ENCODE assay signal across 36 cellular contexts in the genomic region with DNA sequence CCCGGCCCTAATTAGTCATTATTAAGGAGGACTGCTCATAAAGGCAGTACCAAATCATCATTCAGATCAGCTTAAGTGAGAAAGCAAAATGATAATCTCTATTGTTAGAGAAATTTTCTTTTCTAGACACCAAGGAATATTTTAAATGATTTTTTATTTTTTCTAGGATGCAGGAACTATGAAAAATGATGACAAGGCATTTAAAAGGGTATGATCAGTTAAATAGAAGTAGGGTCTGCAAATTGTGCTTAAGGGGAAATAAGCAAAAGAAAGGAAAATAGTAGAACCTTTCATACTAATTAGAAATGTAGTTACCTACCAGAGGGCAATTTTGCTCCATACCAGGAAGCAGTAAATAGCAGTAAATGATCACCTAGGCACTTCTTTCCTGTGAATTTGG. TPM values are rescaled to one million over a fixed set of nuclear protein-coding genes. Genes with fewer than 3 reads are reported as not detected.
"Had no signal": no experiment of that assay in that cellular context is flagged by ENCODE, and none has a peak within 500 bp of the region (broad histone marks: within the 10 kb centered on the region; RNA-seq: fewer than 3 reads in every experiment).

No MANE protein-coding gene starts in this region.

- H3K36me3 ChIP-seq: cardiac muscle cell, colonic mucosa had no signal

- H3K36me3 Mint-ChIP-seq: activated CD4-positive, alpha-beta memory T cell treated with anti-CD3 and anti-CD28 coated beads for 36 hours; activated naive CD4-positive, alpha-beta T cell treated with anti-CD3 and anti-CD28 coated beads, Interleukin-2, amount 50 U/mL, for 72 hours; activated naive CD8-positive, alpha-beta T cell treated with anti-CD3 and anti-CD28 coated beads for 36 hours had no signal

- DNase-seq: activated B cell treated with CpG ODN at 0.5 μM for 24 hours; activated CD4-positive, alpha-beta memory T cell treated with anti-CD3 and anti-CD28 coated beads for 36 hours; activated CD4-positive, alpha-beta T cell treated with anti-CD3 and anti-CD28 coated beads for 4 hours; activated CD4-positive, alpha-beta T cell treated with anti-CD3 and anti-CD28 coated beads, Interleukin-2, amount 10 ng/mL, durations not matched to agents 24 days and 14 days; activated CD4-positive, CD25-positive, alpha-beta regulatory T cell treated with anti-CD3 and anti-CD28 coated beads, Interleukin-2, amount 50 U/mL, for 72 hours; activated CD8-positive, alpha-beta memory T cell treated with anti-CD3 and anti-CD28 coated beads, Interleukin-2, amount 50 U/mL, for 4 hours; activated CD8-positive, alpha-beta T cell treated with anti-CD3 and anti-CD28 coated beads for 36 hours; activated effector memory CD4-positive, alpha-beta T cell treated with anti-CD3 and anti-CD28 coated beads, Interleukin-2, amount 50 U/mL, for 16 hours; activated gamma-delta T cell treated with Interleukin-2 at 50 U/mL for 16 hours; activated naive CD4-positive, alpha-beta T cell; activated naive CD4-positive, alpha-beta T cell treated with anti-CD3 and anti-CD28 coated beads for 36 hours; activated naive CD4-positive, alpha-beta T cell treated with anti-CD3 and anti-CD28 coated beads, Interleukin-2, amount 50 U/mL, for 16 hours; activated naive CD8-positive, alpha-beta T cell treated with anti-CD3 and anti-CD28 coated beads for 36 hours; activated T-cell treated with anti-CD3 and anti-CD28 coated beads for 4 hours; activated T-cell treated with anti-CD3 and anti-CD28 coated beads, Interleukin-2, amount 50 U/mL, for 1 hour; activated T-cell treated with anti-CD3 and anti-CD28 coated beads, Interleukin-2, amount 50 U/mL, for 4 hours; activated T-cell treated with anti-CD3 and anti-CD28 coated beads, Interleukin-2, amount 50 U/mL, for 72 hours; adrenal gland; amniotic stem cell; aorta; caudate nucleus; cerebellar nuclear complex; colonic mucosa; T-helper 2 cell; T-helper 9 cell had no signal

- H3K27ac Mint-ChIP-seq: activated B cell treated with CpG ODN at 0.5 μM for 24 hours; activated CD4-positive, alpha-beta memory T cell treated with anti-CD3 and anti-CD28 coated beads for 36 hours; activated CD4-positive, alpha-beta T cell treated with anti-CD3 and anti-CD28 coated beads, Interleukin-2, amount 10 ng/mL, durations not matched to agents 24 days and 14 days; activated CD8-positive, alpha-beta T cell treated with anti-CD3 and anti-CD28 coated beads for 36 hours; activated naive CD4-positive, alpha-beta T cell treated with anti-CD3 and anti-CD28 coated beads for 36 hours; activated naive CD4-positive, alpha-beta T cell treated with anti-CD3 and anti-CD28 coated beads, Interleukin-2, amount 50 U/mL, for 72 hours; activated naive CD8-positive, alpha-beta T cell treated with anti-CD3 and anti-CD28 coated beads for 36 hours; activated T-cell treated with anti-CD3 and anti-CD28 coated beads, Interleukin-2, amount 50 U/mL, for 72 hours; activated T-helper 1 cell treated with anti-CD3 and anti-CD28 coated beads, Interleukin-12 subunit alpha, Interleukin-12 subunit beta, Interleukin-2, Interleukin-4 antibody, amounts not matched to agents 30 ng/mL and 10 ng/mL and 1 ng/mL, durations not matched to agents 14 hours and 24 hours and 36 hours; activated T-helper 17 cell treated with anti-CD3 and anti-CD28 coated beads, Interleukin-2, amount 50 U/mL, for 72 hours; brain; T-helper 1 cell treated with Interleukin-12 subunit alpha and Interleukin-12 subunit beta and Interleukin-4 antibody, amounts not matched to agents 30 μg/mL and 1 μg/mL, for 36 hours; T-helper 2 cell treated with Interferon-gamma antibody and Interleukin-4, amounts not matched to agents 5 μg/mL and 100 μg/mL, for 36 hours had no signal

- H3K4me3 ChIP-seq: adrenal gland, cardiac muscle cell, colonic mucosa had no signal

- H3K4me3 Mint-ChIP-seq: activated B cell treated with CpG ODN at 0.5 μM for 24 hours; activated CD4-positive, alpha-beta memory T cell treated with anti-CD3 and anti-CD28 coated beads for 36 hours; activated CD4-positive, alpha-beta T cell treated with anti-CD3 and anti-CD28 coated beads, Interleukin-2, amount 10 ng/mL, durations not matched to agents 24 days and 14 days; activated CD8-positive, alpha-beta T cell treated with anti-CD3 and anti-CD28 coated beads for 36 hours; activated naive CD4-positive, alpha-beta T cell treated with anti-CD3 and anti-CD28 coated beads for 36 hours; activated naive CD8-positive, alpha-beta T cell treated with anti-CD3 and anti-CD28 coated beads for 36 hours; activated T-cell treated with anti-CD3 and anti-CD28 coated beads, Interleukin-2, amount 50 U/mL, for 4 hours; activated T-cell treated with anti-CD3 and anti-CD28 coated beads, Interleukin-2, amount 50 U/mL, for 72 hours; activated T-helper 1 cell treated with anti-CD3 and anti-CD28 coated beads, Interleukin-12 subunit alpha, Interleukin-12 subunit beta, Interleukin-2, Interleukin-4 antibody, amounts not matched to agents 30 ng/mL and 10 ng/mL and 1 ng/mL, durations not matched to agents 14 hours and 24 hours and 36 hours; activated T-helper 17 cell treated with anti-CD3 and anti-CD28 coated beads, Interleukin-2, amount 50 U/mL, for 72 hours; brain; central memory CD8-positive, alpha-beta T cell; T-helper 1 cell treated with Interleukin-12 subunit alpha and Interleukin-12 subunit beta and Interleukin-4 antibody, amounts not matched to agents 30 μg/mL and 1 μg/mL, for 36 hours; T-helper 2 cell treated with Interferon-gamma antibody and Interleukin-4, amounts not matched to agents 5 μg/mL and 100 μg/mL, for 36 hours had no signal

- H3K27me3 ChIP-seq: adrenal gland, cardiac muscle cell, colonic mucosa had no signal

- H3K9me3 ChIP-seq: adrenal gland, colonic mucosa had no signal

- H3K4me1 ChIP-seq: adrenal gland, colonic mucosa had no signal

- H3K27ac ChIP-seq: adrenal gland, cardiac muscle cell, colonic mucosa, VCaP had no signal

- H3K27me3 Mint-ChIP-seq: activated B cell treated with CpG ODN at 0.5 μM for 24 hours; activated CD4-positive, alpha-beta memory T cell treated with anti-CD3 and anti-CD28 coated beads for 36 hours; activated CD4-positive, alpha-beta T cell treated with anti-CD3 and anti-CD28 coated beads, Interleukin-2, amount 10 ng/mL, durations not matched to agents 24 days and 14 days; activated CD8-positive, alpha-beta T cell treated with anti-CD3 and anti-CD28 coated beads for 36 hours; activated naive CD8-positive, alpha-beta T cell treated with anti-CD3 and anti-CD28 coated beads for 36 hours; activated T-helper 17 cell treated with anti-CD3 and anti-CD28 coated beads, Interleukin-2, amount 50 U/mL, for 72 hours; brain; central memory CD8-positive, alpha-beta T cell had no signal

- H3K9me3 Mint-ChIP-seq: activated B cell treated with CpG ODN at 0.5 μM for 24 hours; activated CD4-positive, alpha-beta memory T cell treated with anti-CD3 and anti-CD28 coated beads for 36 hours; activated CD4-positive, alpha-beta T cell treated with anti-CD3 and anti-CD28 coated beads, Interleukin-2, amount 10 ng/mL, durations not matched to agents 24 days and 14 days; activated CD8-positive, alpha-beta T cell treated with anti-CD3 and anti-CD28 coated beads for 36 hours; activated naive CD4-positive, alpha-beta T cell treated with anti-CD3 and anti-CD28 coated beads for 36 hours; activated naive CD4-positive, alpha-beta T cell treated with anti-CD3 and anti-CD28 coated beads, Interleukin-2, amount 50 U/mL, for 72 hours; activated naive CD8-positive, alpha-beta T cell treated with anti-CD3 and anti-CD28 coated beads for 36 hours; activated T-cell treated with anti-CD3 and anti-CD28 coated beads, Interleukin-2, amount 50 U/mL, for 4 hours; activated T-cell treated with anti-CD3 and anti-CD28 coated beads, Interleukin-2, amount 50 U/mL, for 72 hours; activated T-helper 1 cell treated with anti-CD3 and anti-CD28 coated beads, Interleukin-12 subunit alpha, Interleukin-12 subunit beta, Interleukin-2, Interleukin-4 antibody, amounts not matched to agents 30 ng/mL and 10 ng/mL and 1 ng/mL, durations not matched to agents 14 hours and 24 hours and 36 hours; activated T-helper 17 cell treated with anti-CD3 and anti-CD28 coated beads, Interleukin-2, amount 50 U/mL, for 72 hours; brain; central memory CD8-positive, alpha-beta T cell; T-helper 1 cell treated with Interleukin-12 subunit alpha and Interleukin-12 subunit beta and Interleukin-4 antibody, amounts not matched to agents 30 μg/mL and 1 μg/mL, for 36 hours; T-helper 2 cell treated with Interferon-gamma antibody and Interleukin-4, amounts not matched to agents 5 μg/mL and 100 μg/mL, for 36 hours had no signal

- ATAC-seq: activated CD8-positive, alpha-beta T cell treated with anti-CD3 and anti-CD28 coated beads for 36 hours; activated naive CD4-positive, alpha-beta T cell treated with anti-CD3 and anti-CD28 coated beads, Interleukin-2, amount 50 U/mL, for 72 hours; activated T-cell treated with anti-CD3 and anti-CD28 coated beads, Interleukin-2, amount 50 U/mL, for 4 hours; activated T-cell treated with anti-CD3 and anti-CD28 coated beads, Interleukin-2, amount 50 U/mL, for 72 hours; activated T-helper 17 cell treated with anti-CD3 and anti-CD28 coated beads, Interleukin-2, amount 50 U/mL, for 72 hours had no signal

- H3K4me1 Mint-ChIP-seq: activated B cell treated with CpG ODN at 0.5 μM for 24 hours; activated CD4-positive, alpha-beta T cell treated with anti-CD3 and anti-CD28 coated beads, Interleukin-2, amount 10 ng/mL, durations not matched to agents 24 days and 14 days; activated naive CD8-positive, alpha-beta T cell treated with anti-CD3 and anti-CD28 coated beads for 36 hours; activated T-helper 17 cell treated with anti-CD3 and anti-CD28 coated beads, Interleukin-2, amount 50 U/mL, for 72 hours; brain; central memory CD8-positive, alpha-beta T cell had no signal

- FAIRE-seq: bronchial epithelial cell had no signal

RNA-seq across cellular contexts. Expression of a gene that starts 21.6 kb away (rescaled TPM):
- total RNA-seq: activated B cell treated with CpG ODN at 0.5 μM for 24 hours; activated CD4-positive, alpha-beta memory T cell treated with anti-CD3 and anti-CD28 coated beads for 36 hours; activated CD4-positive, alpha-beta T cell treated with anti-CD3 and anti-CD28 coated beads, Interleukin-2, amount 10 ng/mL, durations not matched to agents 24 days and 14 days; activated CD8-positive, alpha-beta memory T cell treated with anti-CD3 and anti-CD28 coated beads for 36 hours; activated naive CD4-positive, alpha-beta T cell treated with anti-CD3 and anti-CD28 coated beads for 36 hours; aorta had no signal
